Comparison of ENCODE assay signal across 11 cellular contexts in genomic region chr1:31152181-31152768, GRCh38.
DNase-seq lines count a peak whose midpoint lies in the region; FAIRE-seq and TF ChIP-seq lines count a peak whose summit lies in the region.
"Had no signal": no experiment of that assay in that cellular context is flagged by ENCODE, and none has a peak within 500 bp of the region (broad histone marks: within the 10 kb centered on the region; RNA-seq: fewer than 3 reads in every experiment).

No MANE protein-coding gene starts in this region.

- peaks cover 12% of the 10 kb centered on the region for H3F3A ChIP-seq in SU-DHL-6 (ENCODE audit: insufficient read depth)

- no peak overlapping the region for H3K4me2 ChIP-seq in SU-DHL-6 (ENCODE audit: low read depth, low read length, poor library complexity, severe bottlenecking)

- peak overlapping the region; percentile 16 for H2AFZ ChIP-seq in SU-DHL-6 (ENCODE audit: low read depth, low read length, severe bottlenecking)

- H3K4me3 ChIP-seq in SU-DHL-6 (ENCODE audit: insufficient read depth, low read length, poor library complexity, severe bottlenecking) (no peak overlapping the region), right atrium auricular region (no peak overlapping the region)
- H3K4me3 ChIP-seq: left ventricle myocardium inferior, upper lobe of right lung had no signal

- H3K4me1 ChIP-seq in right atrium auricular region = peaks cover 0 to 7% of the 10 kb centered on the region in 2 donors

- DNase-seq in AG08395 (ENCODE audit: low spot score) = peak; percentile 79
- peak; percentile 52 for DNase-seq in H54 (ENCODE audit: insufficient read length, low spot score)
- DNase-seq in glomerular visceral epithelial cell (ENCODE audit: extremely low spot score) = peak; percentile 35
- no peak for DNase-seq in NCI-H510A treated with DMSO at 0.1 percent for 48 hours (lab: John Stamatoyannopoulos, UW)
- no peak for DNase-seq in mucosa of gallbladder (ENCODE audit: low spot score)
- no peak for DNase-seq in right atrium auricular region (ENCODE audit: low spot score)
- DNase-seq in activated CD4-positive, alpha-beta T cell treated with anti-CD3 and anti-CD28 coated beads for 48 hours = no peak
- DNase-seq: cortex of kidney, left ventricle myocardium inferior, upper lobe of right lung had no signal

- no peak for TF ChIP-seq CTCF in SU-DHL-6 (IDR thresholded peaks at IDR 0.05; ENCODE audit: insufficient read depth, low read length, poor library complexity, severe bottlenecking)
- no peak for TF ChIP-seq CTCF in right atrium auricular region (IDR thresholded peaks at IDR 0.05)

- no peaks in the 10 kb centered on the region for H3K36me3 ChIP-seq in SU-DHL-6 (ENCODE audit: low read length)
- H3K36me3 ChIP-seq in right atrium auricular region = no peaks in the 10 kb centered on the region
- H3K36me3 ChIP-seq: left ventricle myocardium inferior, upper lobe of right lung had no signal

- TF ChIP-seq POLR2A in H54 (IDR thresholded peaks at IDR 0.05; ENCODE audit: low read depth, low read length) = no peak

- no peak overlapping the region for H3K9ac ChIP-seq in SU-DHL-6 (ENCODE audit: low read length)

- no peaks in the 10 kb centered on the region for H3K79me2 ChIP-seq in SU-DHL-6 (ENCODE audit: insufficient read depth, low read length)

- no peaks in the 10 kb centered on the region for H4K20me1 ChIP-seq in SU-DHL-6 (ENCODE audit: low read depth, low read length)

- H3K27ac ChIP-seq in SU-DHL-6 (ENCODE audit: low read depth, low read length) (no peak overlapping the region), right atrium auricular region (no peak overlapping the region)
- H3K27ac ChIP-seq: left ventricle myocardium inferior, upper lobe of right lung had no signal

- H3K9me2 ChIP-seq in SU-DHL-6 (replicated peaks; ENCODE audit: insufficient read depth, low read length) = no peaks in the 10 kb centered on the region

- H3K9me3 ChIP-seq in SU-DHL-6 (ENCODE audit: insufficient read depth, low read length) (no peaks in the 10 kb centered on the region), right atrium auricular region (no peaks in the 10 kb centered on the region)
- H3K9me3 ChIP-seq: left ventricle myocardium inferior, upper lobe of right lung had no signal

- peak; percentile 87 for FAIRE-seq in H54 (lab: Jason Lieb, UNC)

- H3K27me3 ChIP-seq in SU-DHL-6 (ENCODE audit: low read length) (no peaks in the 10 kb centered on the region), right atrium auricular region (no peaks in the 10 kb centered on the region)
- H3K27me3 ChIP-seq: upper lobe of right lung had no signal

Comparison
In these comparisons a context has a peak if more than half of its experiments do, and no peak if none do; other contexts are left out.
1. DNase-seq: peak in AG08395 (single experiment), H54 (single experiment) and glomerular visceral epithelial cell (single experiment); none in NCI-H510A treated with DMSO at 0.1 percent for 48 hours (single experiment), mucosa of gallbladder (single experiment), right atrium auricular region (single experiment) and activated CD4-positive, alpha-beta T cell treated with anti-CD3 and anti-CD28 coated beads for 48 hours (single experiment).